ENCODE assay signal across 13 cellular contexts in the genomic region with DNA sequence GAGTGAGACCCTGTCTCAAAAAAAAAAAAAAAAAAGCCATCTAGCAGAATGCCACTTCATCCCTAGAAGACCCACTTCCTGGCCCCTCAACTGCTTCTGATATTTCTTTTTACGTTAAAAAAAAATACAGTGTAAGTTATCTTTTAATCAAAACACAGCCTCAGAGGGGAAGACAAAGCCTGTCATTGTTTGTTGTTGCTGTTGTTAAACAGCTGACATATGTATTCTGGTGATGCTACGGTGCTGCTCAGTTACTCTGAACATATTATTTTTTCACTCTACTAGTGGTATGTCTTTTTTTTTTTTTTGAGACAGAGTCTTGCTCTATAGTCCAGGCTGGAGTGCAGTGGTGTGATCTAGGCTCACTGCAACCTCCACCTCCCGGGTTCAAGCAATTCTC.
A peak's percentile ranks its signal among the peaks of the same experiment; 100 is the strongest.
DNase-seq lines count a peak whose midpoint lies in the region; ATAC-seq lines count a peak whose summit lies in the region.
"Had no signal": no experiment of that assay in that cellular context is flagged by ENCODE, and none has a peak within 500 bp of the region (broad histone marks: within the 10 kb centered on the region; RNA-seq: fewer than 3 reads in every experiment).

No MANE protein-coding gene starts in this region.

- H3K27ac ChIP-seq in KOPT-K1 (ENCODE audit: low read depth, low read length, poor library complexity, severe bottlenecking) (peak overlapping the region; percentile 48), epithelial cell of prostate (peak overlapping the region; percentile 52)
- H3K27ac ChIP-seq: 22Rv1 had no signal

- no peaks in the 10 kb centered on the region for H3K36me3 ChIP-seq in KOPT-K1 (ENCODE audit: insufficient read depth, low read length)

- no peak for ATAC-seq in GM19463 (IDR thresholded peaks at IDR 0.05; ENCODE audit: unreplicated experiment)
- ATAC-seq: HCT116 had no signal

- DNase-seq in NCI-H2171 treated with DMSO at 0.1 percent for 48 hours (lab: John Stamatoyannopoulos, UW) (peak; percentile 4), NCI-H2171 (lab: John Stamatoyannopoulos, UW) (no peak), epithelial cell of prostate (ENCODE audit: low read depth, low spot score) (no peak), pons (ENCODE audit: low spot score) (peak; percentile 50), mesenteric fat pad (ENCODE audit: low spot score) (no peak)
- no peak for DNase-seq in stimulated activated CD8-positive, alpha-beta memory T cell treated with anti-CD3 and anti-CD28 coated beads, Interleukin-4, amount 100 ng/mL, for 48 hours
- DNase-seq: CD8-positive, alpha-beta memory T cell; DMS53; GM23248 had no signal

- no peaks in the 10 kb centered on the region for H3K9me3 ChIP-seq in KOPT-K1 (ENCODE audit: insufficient read depth, low read length, poor library complexity, severe bottlenecking)

Comparison
In these comparisons a context has a peak if more than half of its experiments do, and no peak if none do; other contexts are left out.
1. DNase-seq: peak in NCI-H2171 treated with DMSO at 0.1 percent for 48 hours (single experiment) and pons (single experiment); none in NCI-H2171 (single experiment), epithelial cell of prostate (single experiment), mesenteric fat pad (single experiment) and stimulated activated CD8-positive, alpha-beta memory T cell treated with anti-CD3 and anti-CD28 coated beads, Interleukin-4, amount 100 ng/mL, for 48 hours (single experiment).